28 cellular contexts compared by ENCODE assay signal in genomic region chr7:141468341-141468740, GRCh38.
"Had no signal": no experiment of that assay in that cellular context is flagged by ENCODE, and none has a peak within 500 bp of the region (broad histone marks: within the 10 kb centered on the region; RNA-seq: fewer than 3 reads in every experiment).

No MANE protein-coding gene starts in this region.

- H3K9me3 ChIP-seq: colonic mucosa, esophagus muscularis mucosa, esophagus squamous epithelium, gastrocnemius medialis, gastroesophageal sphincter, heart left ventricle, heart right ventricle had no signal

- H3K27ac ChIP-seq: colonic mucosa, coronary artery, dorsolateral prefrontal cortex, epithelial cell of prostate, esophagus muscularis mucosa, esophagus squamous epithelium, foreskin keratinocyte, gastrocnemius medialis, gastroesophageal sphincter, heart left ventricle, heart right ventricle had no signal

- H3K36me3 ChIP-seq: colonic mucosa, esophagus muscularis mucosa, esophagus squamous epithelium, gastrocnemius medialis, gastroesophageal sphincter, heart right ventricle had no signal

- H3K4me3 ChIP-seq: colonic mucosa, coronary artery, dorsolateral prefrontal cortex, esophagus muscularis mucosa, esophagus squamous epithelium, gastrocnemius medialis, gastroesophageal sphincter, heart left ventricle, heart right ventricle had no signal

- ATAC-seq: effector memory CD8-positive, alpha-beta T cell; esophagus mucosa; foreskin keratinocyte; gastrocnemius medialis; gastroesophageal sphincter; heart left ventricle; heart right ventricle had no signal

- FAIRE-seq: colon, endometrium, endothelial cell of umbilical vein, frontal cortex had no signal

- H3K27me3 ChIP-seq: colonic mucosa, dorsolateral prefrontal cortex, esophagus muscularis mucosa, esophagus squamous epithelium, foreskin keratinocyte, gastrocnemius medialis, gastroesophageal sphincter, heart left ventricle, heart right ventricle had no signal

- DNase-seq: colonic mucosa; cortex of kidney; dermis blood vessel endothelial cell; dorsolateral prefrontal cortex; effector CD4-positive, alpha-beta T cell; effector CD8-positive, alpha-beta T cell; effector memory CD4-positive, alpha-beta T cell; effector memory CD8-positive, alpha-beta T cell; endodermal cell; erythroblast; esophagus squamous epithelium; foreskin fibroblast; foreskin keratinocyte; foreskin melanocyte; gastrocnemius medialis; glutamatergic neuron; head of caudate nucleus; heart left ventricle; heart right ventricle had no signal

- H3K4me1 ChIP-seq: colonic mucosa, esophagus muscularis mucosa, foreskin keratinocyte, gastroesophageal sphincter had no signal
